1 cellular context compared by ENCODE assay signal in genomic region chr15:72685925-72686794, GRCh38.
TF ChIP-seq lines count a peak whose summit lies in the region.

Gene BBS4, plus strand, starts transcription at chr15:72686207. Its CDS starts 21 bp downstream, at chr15:72686228.
Gene HIGD2B, minus strand, starts transcription at chr15:72686182. Its CDS starts 9,808 bp downstream, at chr15:72676374.

TF ChIP-seq in H1, 55 proteins besides CTCF, POLR2A, EP300 and RAD21 (continued from another document):
- TF ChIP-seq ASH2L (IDR thresholded peaks at IDR 0.05; ENCODE audit: low read length) = peak; percentile 70
- no peak; the same call in 1 of the 2 replicates for TF ChIP-seq MAX (IDR thresholded peaks at IDR 0.05)
- TF ChIP-seq SRF (IDR thresholded peaks at IDR 0.05; ENCODE audit: low read depth, low read length) = no peak
- TF ChIP-seq CHD7 (IDR thresholded peaks at IDR 0.05; ENCODE audit: insufficient replicate concordance, low read length) = no peak
- TF ChIP-seq HDAC2 (IDR thresholded peaks at IDR 0.05; ENCODE audit: borderline replicate concordance in 1 of 2, low read depth in 2 of 2, low read length in 2 of 2) = no peak; a peak in 1 of 4 replicates
- no peak for TF ChIP-seq EZH2 (IDR thresholded peaks at IDR 0.05; ENCODE audit: low read depth, low read length, severe bottlenecking)
- TF ChIP-seq HDAC6 (IDR thresholded peaks at IDR 0.05; ENCODE audit: low read depth, low read length) = no peak
- TF ChIP-seq JUN (IDR thresholded peaks at IDR 0.05; ENCODE audit: low read depth, low read length) = no peak
- TF ChIP-seq GABPA (IDR thresholded peaks at IDR 0.05; ENCODE audit: borderline replicate concordance, insufficient read depth, low read length) = peak; percentile 87; the same call in 1 of the 2 replicates
- no peak for TF ChIP-seq CEBPB (IDR thresholded peaks at IDR 0.05; ENCODE audit: low read depth, low read length)
- no peak for TF ChIP-seq ATF3 (IDR thresholded peaks at IDR 0.05; ENCODE audit: insufficient read depth, low read depth, low read length)
- TF ChIP-seq ATF2 (IDR thresholded peaks at IDR 0.05; ENCODE audit: low read length) = no peak
- 0 out of 2 replicates have a peak, but pooled peaks have one; percentile 51 for TF ChIP-seq TCF12 (IDR thresholded peaks at IDR 0.05; ENCODE audit: low read depth, low read length)
- no peak for TF ChIP-seq RFX5 (IDR thresholded peaks at IDR 0.05; ENCODE audit: borderline replicate concordance, low read depth, low read length)
- TF ChIP-seq TAF1 (IDR thresholded peaks at IDR 0.05; ENCODE audit: low read depth, low read length) = peak; percentile 93
- peak; percentile 79 for TF ChIP-seq PHF8 (conservative IDR thresholded peaks at IDR 0.05; ENCODE audit: low read depth, low read length)
- no peak for TF ChIP-seq ZNF274 (IDR thresholded peaks at IDR 0.05; ENCODE audit: borderline replicate concordance, extremely low read depth, low read length)
- no peak for TF ChIP-seq SIRT6 (IDR thresholded peaks at IDR 0.05; ENCODE audit: low read length)
- no peak for TF ChIP-seq NANOG (IDR thresholded peaks at IDR 0.05; ENCODE audit: insufficient read depth, low read depth, low read length, poor library complexity, severe bottlenecking)
- TF ChIP-seq KDM5A (IDR thresholded peaks at IDR 0.05; ENCODE audit: low read length) = peak; percentile 69
- no peak for TF ChIP-seq RXRA (IDR thresholded peaks at IDR 0.05; ENCODE audit: insufficient read depth, low read depth, low read length)
- TF ChIP-seq TBP (IDR thresholded peaks at IDR 0.05; ENCODE audit: low read depth, low read length) = peak; percentile 77
- TF ChIP-seq SIN3A (conservative IDR thresholded peaks at IDR 0.05 in 1 of 2, IDR thresholded peaks at IDR 0.05 in 1 of 2; ENCODE audit: low read depth in 1 of 2, low read length in 2 of 2) = peak in 1 of 2 experiments; percentile 64; a peak in 1 of 4 replicates
- peak; percentile 64; the same call in 1 of the 2 replicates for TF ChIP-seq CHD1 (IDR thresholded peaks at IDR 0.05; ENCODE audit: low read depth, low read length)
- no peak for TF ChIP-seq USF2 (IDR thresholded peaks at IDR 0.05; ENCODE audit: low read length)
- no peak for TF ChIP-seq TEAD4 (IDR thresholded peaks at IDR 0.05; ENCODE audit: low read depth, low read length)
- no peak for TF ChIP-seq BCL11A (IDR thresholded peaks at IDR 0.05; ENCODE audit: low read depth in 2 of 2, low read length in 2 of 2)
- no peak; the same call in 1 of the 2 replicates for TF ChIP-seq GTF2F1 (IDR thresholded peaks at IDR 0.05; ENCODE audit: borderline replicate concordance, low read depth, low read length)
- no peak for TF ChIP-seq NRF1 (IDR thresholded peaks at IDR 0.05; ENCODE audit: low read depth, low read length)
- TF ChIP-seq SIX5 (IDR thresholded peaks at IDR 0.05; ENCODE audit: low read depth, low read length) = no peak
- TF ChIP-seq SP1 (IDR thresholded peaks at IDR 0.05; ENCODE audit: low read depth, low read length) = 0 out of 2 replicates have a peak, but pooled peaks have one; percentile 50
- TF ChIP-seq CBX5 (IDR thresholded peaks at IDR 0.05; ENCODE audit: low read depth, low read length) = no peak
- no peak for TF ChIP-seq POU5F1 (IDR thresholded peaks at IDR 0.05; ENCODE audit: low read depth, low read length)
- no peak for TF ChIP-seq SP4 (IDR thresholded peaks at IDR 0.05; ENCODE audit: low read length)
- TF ChIP-seq TAF7 (optimal IDR thresholded peaks at IDR 0.05; ENCODE audit: borderline replicate concordance, low read depth, low read length) = peak; percentile 75
- no peak for TF ChIP-seq E2F6 (IDR thresholded peaks at IDR 0.05)
- no peak for TF ChIP-seq MAFK (IDR thresholded peaks at IDR 0.05; ENCODE audit: low read depth, low read length)
- no peak for TF ChIP-seq BACH1 (IDR thresholded peaks at IDR 0.05; ENCODE audit: low read length)
- TF ChIP-seq JUND (IDR thresholded peaks at IDR 0.05; ENCODE audit: low read length) = no peak
- no peak for TF ChIP-seq SUZ12 (IDR thresholded peaks at IDR 0.05; ENCODE audit: low read length)
- TF ChIP-seq KDM1A (IDR thresholded peaks at IDR 0.05; ENCODE audit: borderline replicate concordance, low read length) = no peak
TF ChIP-seq in H1: peak in this region for 17.
